In the genomic region with DNA sequence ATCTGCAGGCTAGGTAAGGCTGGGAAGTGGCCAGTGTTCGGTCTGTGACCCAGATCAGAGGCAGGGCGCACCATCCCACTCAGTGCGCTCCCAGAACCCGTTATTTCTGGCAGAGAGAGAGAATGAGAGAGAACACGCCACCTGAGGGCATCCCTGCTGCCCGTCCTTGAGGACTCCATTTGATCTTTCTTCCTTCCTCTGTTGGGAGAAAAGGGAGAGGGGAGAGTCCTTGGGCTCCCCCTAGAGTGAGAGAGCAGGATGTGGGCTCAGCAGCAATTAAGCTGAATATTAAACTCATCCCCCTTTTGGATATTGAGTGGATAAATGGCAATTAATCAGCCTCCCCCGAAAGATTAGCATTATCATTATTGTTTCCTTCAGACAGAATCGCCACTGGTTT, we compare ENCODE assay signal across 11 cellular contexts.
A peak's percentile ranks its signal among the peaks of the same experiment; 100 is the strongest.
DNase-seq lines count a peak whose midpoint lies in the region; ATAC-seq, FAIRE-seq and TF ChIP-seq lines count a peak whose summit lies in the region.
"Had no signal": no experiment of that assay in that cellular context is flagged by ENCODE, and none has a peak within 500 bp of the region (broad histone marks: within the 10 kb centered on the region; RNA-seq: fewer than 3 reads in every experiment).

No MANE protein-coding gene starts in this region.

- DNase-seq in AG09309 (ENCODE audit: low read depth): no peak
- peak; percentile 12 for DNase-seq in H4 (ENCODE audit: low spot score)
- DNase-seq in RPMI7951 (ENCODE audit: low read depth): peak; percentile 10
- no peak for DNase-seq in glutamatergic neuron
- no peak for DNase-seq in CD4-positive, alpha-beta memory T cell
- no peak for DNase-seq in GM19239 (ENCODE audit: insufficient read length, low spot score)
- DNase-seq: central memory CD4-positive, alpha-beta T cell; stimulated activated CD4-positive, alpha-beta T cell treated with anti-CD3 and anti-CD28 coated beads, Interleukin-4, amount 100 ng/mL, for 1 hour had no signal

- H3K9me3 ChIP-seq in CD4-positive, alpha-beta memory T cell (ENCODE audit: control insufficient read depth in 1 of 2, low read length in 2 of 2): no peaks in the 10 kb centered on the region

- TF ChIP-seq CTCF in AG09309 (IDR thresholded peaks at IDR 0.05; ENCODE audit: control insufficient read depth, insufficient read depth, low read depth, low read length, missing control alignments) (peak; percentile 47), glutamatergic neuron (IDR thresholded peaks at IDR 0.05; ENCODE audit: partially characterized antibody, unreplicated experiment) (peak; percentile 23)

- no peak for FAIRE-seq in GM19239 (lab: Jason Lieb, UNC)
- FAIRE-seq: GM12892 had no signal

- CTCF ChIA-PET in CD4-positive, alpha-beta memory T cell (lab: Charles Lee; ENCODE audit: partially characterized antibody): no interaction called here

- intact Hi-C loops in CD4-positive, alpha-beta memory T cell (cut with micrococcal nuclease): no loop called here

- no peaks in the 10 kb centered on the region for H3K4me1 ChIP-seq in CD4-positive, alpha-beta memory T cell (ENCODE audit: insufficient read depth, low read length)

- ATAC-seq in HG03097 (IDR thresholded peaks at IDR 0.05; ENCODE audit: low FRiP score, unreplicated experiment): no peak
- no peak for ATAC-seq in GM18909 (IDR thresholded peaks at IDR 0.05; ENCODE audit: poor library complexity, unreplicated experiment)

- no peak overlapping the region for H3K27ac Mint-ChIP-seq in glutamatergic neuron (ENCODE audit: unreplicated experiment)
- no peak overlapping the region for H3K27ac Mint-ChIP-seq in CD4-positive, alpha-beta memory T cell

- H3K4me1 Mint-ChIP-seq in glutamatergic neuron (ENCODE audit: low read depth, unreplicated experiment): peaks cover 16% of the 10 kb centered on the region
- no peaks in the 10 kb centered on the region for H3K4me1 Mint-ChIP-seq in CD4-positive, alpha-beta memory T cell

- H3K36me3 Mint-ChIP-seq in glutamatergic neuron (ENCODE audit: unreplicated experiment): peaks cover 9% of the 10 kb centered on the region
- H3K36me3 Mint-ChIP-seq in CD4-positive, alpha-beta memory T cell: peaks cover 8 to 18% of the 10 kb centered on the region in 2 donors

- peaks cover 3% of the 10 kb centered on the region for H3K9me3 Mint-ChIP-seq in glutamatergic neuron (ENCODE audit: unreplicated experiment)
- no peaks in the 10 kb centered on the region for H3K9me3 Mint-ChIP-seq in CD4-positive, alpha-beta memory T cell

- H3K27me3 ChIP-seq in CD4-positive, alpha-beta memory T cell (ENCODE audit: insufficient read depth, low read length): no peaks in the 10 kb centered on the region

- no peak overlapping the region for H3K4me3 Mint-ChIP-seq in glutamatergic neuron (ENCODE audit: unreplicated experiment)
- no peak overlapping the region for H3K4me3 Mint-ChIP-seq in CD4-positive, alpha-beta memory T cell

- H3K27me3 Mint-ChIP-seq in glutamatergic neuron (ENCODE audit: unreplicated experiment): no peaks in the 10 kb centered on the region
- H3K27me3 Mint-ChIP-seq in CD4-positive, alpha-beta memory T cell: no peaks in the 10 kb centered on the region

- H3K36me3 ChIP-seq in CD4-positive, alpha-beta memory T cell (ENCODE audit: insufficient read depth, low read length): no peaks in the 10 kb centered on the region

- POLR2A ChIA-PET in CD4-positive, alpha-beta memory T cell (lab: Charles Lee; ENCODE audit: partially characterized antibody): no interaction called here

- no peak overlapping the region for H3K27ac ChIP-seq in CD4-positive, alpha-beta memory T cell (ENCODE audit: low read depth, low read length)

- H3K4me3 ChIP-seq in AG09309 (ENCODE audit: control insufficient read depth, low read depth, low read length): no peak overlapping the region
- H3K4me3 ChIP-seq in CD4-positive, alpha-beta memory T cell (ENCODE audit: low read length in 2 of 2): no peak overlapping the region

Comparison
In these comparisons a context has a peak if more than half of its experiments do, and no peak if none do; other contexts are left out.
1. DNase-seq: peak in H4 (single experiment) and RPMI7951 (single experiment); none in AG09309 (single experiment), glutamatergic neuron (single experiment), CD4-positive, alpha-beta memory T cell (0 of 5) and GM19239 (single experiment).